10 cellular contexts compared by ENCODE assay signal in the genomic region with DNA sequence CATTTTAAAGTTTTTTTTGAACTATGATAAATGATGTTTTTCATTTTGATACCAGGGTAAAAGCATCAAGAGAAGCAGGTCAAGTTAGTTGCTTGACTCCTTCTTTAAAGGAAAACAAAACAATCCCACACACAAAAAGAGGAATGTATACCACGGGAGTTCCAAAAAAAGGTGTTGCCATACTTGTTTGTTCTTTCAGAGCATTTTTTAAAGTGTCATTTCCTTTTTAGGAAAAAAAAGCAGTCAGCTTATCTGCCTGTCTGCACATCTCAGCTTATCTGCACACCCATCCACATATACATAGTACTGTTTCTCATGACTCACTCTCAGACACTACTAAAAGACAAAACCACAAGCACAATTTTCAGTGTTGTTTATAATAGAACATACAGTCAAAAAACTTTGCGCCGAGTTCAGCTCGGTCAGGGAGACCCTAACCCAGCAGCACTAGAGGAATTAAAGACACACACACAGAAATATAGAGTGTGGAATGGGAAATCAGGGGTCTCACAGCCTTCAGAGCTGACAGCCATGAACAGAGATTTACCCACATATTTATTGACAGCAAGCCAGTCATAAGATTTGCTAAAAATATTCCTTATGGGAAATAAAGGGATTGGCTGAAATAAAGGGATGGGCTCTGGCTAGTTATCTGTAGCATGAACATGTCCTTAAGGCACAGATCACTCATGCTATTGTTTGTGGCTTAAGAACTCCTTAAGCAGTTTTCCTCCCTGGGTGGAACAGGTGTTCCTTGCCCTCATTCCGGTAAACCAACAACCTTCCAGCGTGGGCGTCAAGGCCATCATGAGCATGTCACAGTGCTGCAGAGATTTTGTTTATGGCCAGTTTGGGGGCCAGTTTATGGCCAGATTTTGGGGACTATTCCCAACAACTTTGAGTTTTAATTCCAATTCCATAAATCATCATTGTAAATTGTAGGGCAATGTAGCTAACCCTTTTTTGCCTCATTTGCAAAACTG. TPM values are rescaled to one million over a fixed set of nuclear protein-coding genes. Genes with fewer than 3 reads are reported as not detected.
DNase-seq lines count a peak whose midpoint lies in the region; ATAC-seq and TF ChIP-seq lines count a peak whose summit lies in the region.
"Had no signal": no experiment of that assay in that cellular context is flagged by ENCODE, and none has a peak within 500 bp of the region (broad histone marks: within the 10 kb centered on the region; RNA-seq: fewer than 3 reads in every experiment).

No MANE protein-coding gene starts in this region.

- no peaks in the 10 kb centered on the region for H3K9me3 ChIP-seq in adrenal gland (replicated peaks in 1 of 3)

- peak overlapping the region in 24 of 59 donors; percentile 4 to 79 (median 46) for H3K27ac ChIP-seq in dorsolateral prefrontal cortex
- peak overlapping the region in 2 of 5 donors; percentile 27 to 31 for H3K27ac ChIP-seq in adrenal gland
- H3K27ac ChIP-seq: KMS-11 had no signal

- DNase-seq in stimulated activated CD4-positive, alpha-beta T cell treated with anti-CD3 and anti-CD28 coated beads, Interleukin-1b, Interleukin-23, amount 100 ng/mL, for 48 hours = peak; percentile 5
- no peak for DNase-seq in stimulated activated CD4-positive, alpha-beta T cell treated with anti-CD3 and anti-CD28 coated beads, Interleukin-4, amount 100 ng/mL, for 1 hour
- DNase-seq in astrocyte of the hippocampus (ENCODE audit: low read depth, low spot score) = peak; percentile 14
- no peak for DNase-seq in COLO829 (ENCODE audit: low spot score)
- no peak for DNase-seq in dorsolateral prefrontal cortex
- DNase-seq in NCI-H2171 treated with DMSO at 0.1 percent for 48 hours (lab: John Stamatoyannopoulos, UW) = no peak
- no peak for DNase-seq in adrenal gland

- H3K27me3 ChIP-seq in dorsolateral prefrontal cortex (peaks cover 0 to 3% (median 0%) of the 10 kb centered on the region in 45 donors), adrenal gland (no peaks in the 10 kb centered on the region)

- TF ChIP-seq POLR2A in adrenal gland (IDR thresholded peaks at IDR 0.05) = no peak

- 34 to 47% (median 42%) methylated on average over 7 of the region's 7 CpGs for WGBS in adrenal gland, 4 donors

- no peak for TF ChIP-seq CTCF in dorsolateral prefrontal cortex (IDR thresholded peaks at IDR 0.05 in 54 of 56, conservative IDR thresholded peaks at IDR 0.05 in 2 of 56; ENCODE audit: low read depth in 1 of 56, partially characterized antibody in 56 of 56)
- no peak for TF ChIP-seq CTCF in adrenal gland (IDR thresholded peaks at IDR 0.05)

- H3K4me3 ChIP-seq in dorsolateral prefrontal cortex (no peak overlapping the region), adrenal gland (no peak overlapping the region)

- H3K4me1 ChIP-seq in adrenal gland (replicated peaks in 1 of 2) = peaks cover 0 to 8% of the 10 kb centered on the region in 2 donors

- no peaks in the 10 kb centered on the region for H3K36me3 ChIP-seq in adrenal gland (replicated peaks in 1 of 2)

- intact Hi-C loops in dorsolateral prefrontal cortex (cut with DNase I) (no loop called here), adrenal gland (cut with DNase I) (no loop called here)

- peak; percentile 94 for ATAC-seq in HG03565 (IDR thresholded peaks at IDR 0.05; ENCODE audit: unreplicated experiment)

RNA-seq across cellular contexts. Expression of gene MNDA, which starts 11.4 kb away (rescaled TPM):
- total RNA-seq in dorsolateral prefrontal cortex (10 to 100 TPM in 5 of 120 experiments, 1 to 10 TPM in 115; 1.1 to 14.1 (median 3.7) TPM), adrenal gland (10 to 100 TPM in 7 of 8 donors, 1 to 10 TPM in 1; 10.0 to 17.9 (median 14.6) TPM)
- 10 to 100 TPM in 1 of 3 donors, 1 to 10 TPM in 2; 5.2 to 13.1 (median 5.7) TPM for polyA plus RNA-seq in adrenal gland

RNA-seq across cellular contexts. Expression of gene OR6N2, which starts 38.7 kb away (rescaled TPM):
- total RNA-seq in dorsolateral prefrontal cortex = not detected
- total RNA-seq in adrenal gland = not detected
- not detected for polyA plus RNA-seq in adrenal gland
- total RNA-seq: mononuclear cell had no signal

RNA-seq across cellular contexts. Expression of gene OR6N1, which starts 47.8 kb away (rescaled TPM):
- total RNA-seq in dorsolateral prefrontal cortex (not detected), adrenal gland (not detected)
- polyA plus RNA-seq in adrenal gland = not detected

Comparison
In these comparisons a context has a peak if more than half of its experiments do, and no peak if none do; other contexts are left out.
1. DNase-seq: peak in stimulated activated CD4-positive, alpha-beta T cell treated with anti-CD3 and anti-CD28 coated beads, Interleukin-1b, Interleukin-23, amount 100 ng/mL, for 48 hours (single experiment) and astrocyte of the hippocampus (single experiment); none in stimulated activated CD4-positive, alpha-beta T cell treated with anti-CD3 and anti-CD28 coated beads, Interleukin-4, amount 100 ng/mL, for 1 hour (single experiment), COLO829 (single experiment), dorsolateral prefrontal cortex (0 of 10), NCI-H2171 treated with DMSO at 0.1 percent for 48 hours (single experiment) and adrenal gland (0 of 7).